ENCODE assay signal across 1 cellular context in genomic region chr10:46216003-46216634, GRCh38.
TF ChIP-seq lines count a peak whose summit lies in the region.

No MANE protein-coding gene starts in this region.

TF ChIP-seq in IMR-90, 13 proteins besides CTCF, POLR2A, EP300 and RAD21 (continued from another document):
- TF ChIP-seq RFX5 (IDR thresholded peaks at IDR 0.05; ENCODE audit: low read depth, low read length): no peak
